Comparison of ENCODE assay signal across 8 cellular contexts in the genomic region with DNA sequence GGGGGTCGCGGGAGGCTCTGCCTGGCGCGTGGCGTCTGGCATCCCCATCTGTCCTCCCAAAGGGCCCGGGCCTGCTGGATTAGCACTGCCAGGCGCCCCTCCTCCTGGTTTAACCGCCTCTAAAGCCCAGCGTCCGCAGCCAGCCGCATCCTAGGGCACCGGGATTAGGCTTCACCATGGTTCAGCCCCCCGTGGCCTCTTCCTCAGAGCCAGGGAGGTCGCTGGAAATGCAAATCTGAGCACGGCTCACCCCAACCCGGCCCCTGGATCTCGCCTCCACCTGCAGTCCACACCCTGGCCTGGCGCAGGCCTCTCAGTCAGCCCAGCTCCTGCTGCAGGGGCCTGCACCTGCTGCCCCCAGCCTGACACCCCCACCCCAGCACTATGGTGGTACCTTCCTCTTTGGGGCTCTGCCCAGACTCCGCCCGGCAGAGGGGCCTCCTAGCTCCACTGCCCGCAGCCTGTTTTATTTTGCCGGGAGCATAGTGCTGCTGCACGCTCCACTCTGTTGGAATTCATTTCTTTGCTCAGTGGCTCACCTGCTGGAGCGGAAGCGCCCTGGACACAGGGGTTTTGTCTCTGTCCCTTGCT. TPM values are rescaled to one million over a fixed set of nuclear protein-coding genes. Genes with fewer than 3 reads are reported as not detected.
DNase-seq lines count a peak whose midpoint lies in the region; ATAC-seq, FAIRE-seq and TF ChIP-seq lines count a peak whose summit lies in the region.

No MANE protein-coding gene starts in this region.

- peak overlapping the region; percentile 43; the same call in 1 of the 2 replicates for H3K4me3 ChIP-seq in iPS-18c (ENCODE audit: insufficient read depth, low read depth, low read length)
- peak overlapping the region; percentile 57 for H3K4me3 ChIP-seq in urinary bladder (ENCODE audit: low read depth, low read length)

- no peaks in the 10 kb centered on the region for H3K36me3 ChIP-seq in urinary bladder (ENCODE audit: insufficient read depth)

- H3K9me3 ChIP-seq in iPS-18c (ENCODE audit: control insufficient read depth, insufficient read depth, low read length) = no peaks in the 10 kb centered on the region

- H3K27ac Mint-ChIP-seq in IgD-negative memory B cell = no peak overlapping the region
- peak overlapping the region; percentile 49 for H3K27ac Mint-ChIP-seq in activated CD8-positive, alpha-beta T cell treated with anti-CD3 and anti-CD28 coated beads for 36 hours

- DNase-seq in COR-L47 (lab: John Stamatoyannopoulos, UW) (peak; percentile 74), frontal cortex (ENCODE audit: low spot score in 2 of 2) (no peak), dedifferentiated amniotic fluid mesenchymal stem cell (ENCODE audit: extremely low spot score) (no peak)
- DNase-seq in activated CD8-positive, alpha-beta T cell treated with anti-CD3 and anti-CD28 coated beads for 36 hours = no peak

- POLR2A ChIA-PET in activated CD8-positive, alpha-beta T cell treated with anti-CD3 and anti-CD28 coated beads for 36 hours (lab: Charles Lee) = interaction anchor here (0.6 to 1.9 kb wide), 2 partner anchors 14 to 204 kb away, joined by 3 to 7 read pairs; partner anchors contain the start of gene PRELID3A

- no peaks in the 10 kb centered on the region for H3K4me1 ChIP-seq in urinary bladder (ENCODE audit: insufficient read depth)

- WGBS in urinary bladder = 30% methylated on average over 25 of the region's 25 CpGs

- intact Hi-C loops in activated CD8-positive, alpha-beta T cell treated with anti-CD3 and anti-CD28 coated beads for 36 hours (cut with micrococcal nuclease) = no loop called here

- H3K27me3 Mint-ChIP-seq in IgD-negative memory B cell = peaks cover 5% of the 10 kb centered on the region
- peaks cover 3% of the 10 kb centered on the region for H3K27me3 Mint-ChIP-seq in activated CD8-positive, alpha-beta T cell treated with anti-CD3 and anti-CD28 coated beads for 36 hours

- no peak for FAIRE-seq in frontal cortex (lab: Jason Lieb, UNC)

- H3K9me3 Mint-ChIP-seq in IgD-negative memory B cell = no peaks in the 10 kb centered on the region
- H3K9me3 Mint-ChIP-seq in activated CD8-positive, alpha-beta T cell treated with anti-CD3 and anti-CD28 coated beads for 36 hours = no peaks in the 10 kb centered on the region

- peak overlapping the region; percentile 27 to 92 (median 56) for H3K4me3 Mint-ChIP-seq in IgD-negative memory B cell
- peak overlapping the region; percentile 65 for H3K4me3 Mint-ChIP-seq in activated CD8-positive, alpha-beta T cell treated with anti-CD3 and anti-CD28 coated beads for 36 hours

- peaks cover 0 to 5% (median 2%) of the 10 kb centered on the region in 3 donors for H3K4me1 Mint-ChIP-seq in IgD-negative memory B cell
- peaks cover 8% of the 10 kb centered on the region for H3K4me1 Mint-ChIP-seq in activated CD8-positive, alpha-beta T cell treated with anti-CD3 and anti-CD28 coated beads for 36 hours (ENCODE audit: low read depth)

- no peaks in the 10 kb centered on the region for H3K36me3 Mint-ChIP-seq in IgD-negative memory B cell
- H3K36me3 Mint-ChIP-seq in activated CD8-positive, alpha-beta T cell treated with anti-CD3 and anti-CD28 coated beads for 36 hours (ENCODE audit: low read depth) = peaks cover 2% of the 10 kb centered on the region

- CTCF ChIA-PET in activated CD8-positive, alpha-beta T cell treated with anti-CD3 and anti-CD28 coated beads for 36 hours (lab: Charles Lee) = interaction anchor here (1.5 kb wide), 1 partner anchor 238 kb away, joined by 4 read pairs; no protein-coding TSS in a partner anchor

- no peak overlapping the region for H3K27ac ChIP-seq in urinary bladder (ENCODE audit: low read depth)

- TF ChIP-seq CTCF in activated CD8-positive, alpha-beta T cell treated with anti-CD3 and anti-CD28 coated beads for 36 hours (IDR thresholded peaks at IDR 0.05) = no peak

- ATAC-seq in activated CD8-positive, alpha-beta T cell treated with anti-CD3 and anti-CD28 coated beads for 36 hours = no peak
- ATAC-seq in HG02970 (IDR thresholded peaks at IDR 0.05; ENCODE audit: low FRiP score, unreplicated experiment) = no peak

RNA-seq across cellular contexts. Expression of gene PRELID3A, which starts 13.2 kb away (rescaled TPM):
- polyA plus RNA-seq in IgD-negative memory B cell (0.29 TPM), urinary bladder (3.4 TPM)
- total RNA-seq in activated CD8-positive, alpha-beta T cell treated with anti-CD3 and anti-CD28 coated beads for 36 hours = 1 to 10 TPM; 6.3 to 6.5 TPM
- total RNA-seq in urinary bladder (4.2 TPM), frontal cortex (3.3 TPM)

RNA-seq across cellular contexts. Expression of gene AFG3L2, which starts 43.9 kb away (rescaled TPM):
- polyA plus RNA-seq in IgD-negative memory B cell (27.9 TPM), urinary bladder (31.5 TPM)
- total RNA-seq in activated CD8-positive, alpha-beta T cell treated with anti-CD3 and anti-CD28 coated beads for 36 hours = 10 to 100 TPM; 60.6 to 64.0 TPM
- total RNA-seq in urinary bladder (41.1 TPM), frontal cortex (33.8 TPM)
